18 cellular contexts compared by ENCODE assay signal in genomic region chr1:185598326-185598725, GRCh38.
"Had no signal": no experiment of that assay in that cellular context is flagged by ENCODE, and none has a peak within 500 bp of the region (broad histone marks: within the 10 kb centered on the region; RNA-seq: fewer than 3 reads in every experiment).

No MANE protein-coding gene starts in this region.

- H3K9me3 Mint-ChIP-seq: activated naive CD4-positive, alpha-beta T cell treated with anti-CD3 and anti-CD28 coated beads for 36 hours; activated T-helper 17 cell treated with anti-CD3 and anti-CD28 coated beads, Interleukin-2, amount 50 U/mL, for 72 hours; nephron; stimulated activated naive CD8-positive, alpha-beta T cell treated with anti-CD3 and anti-CD28 coated beads, Interleukin-15, amount 100 ng/mL, for 72 hours had no signal

- H3K4me1 ChIP-seq: foreskin keratinocyte, sigmoid colon, tibial artery had no signal

- H3K4me1 Mint-ChIP-seq: nephron had no signal

- H3K36me3 ChIP-seq: cardiac muscle cell, esophagus squamous epithelium, heart left ventricle, sigmoid colon, tibial artery, vagina had no signal

- DNase-seq: activated CD4-positive, alpha-beta T cell treated with anti-CD3 and anti-CD28 coated beads, Interleukin-2, amount 50 U/mL, for 1 hour; activated naive CD4-positive, alpha-beta T cell treated with anti-CD3 and anti-CD28 coated beads for 36 hours; activated T-cell treated with anti-CD3 and anti-CD28 coated beads for 4 hours; esophagus squamous epithelium; foreskin keratinocyte; heart left ventricle; mammary epithelial cell; sigmoid colon; stimulated activated CD4-positive, alpha-beta T cell treated with anti-CD3 and anti-CD28 coated beads, Interleukin-4, amount 100 ng/mL, for 24 hours; stimulated activated naive CD8-positive, alpha-beta T cell treated with anti-CD3 and anti-CD28 coated beads, Interleukin-15, amount 100 ng/mL, for 72 hours; tibial artery had no signal

- H3K4me3 Mint-ChIP-seq: activated naive CD4-positive, alpha-beta T cell treated with anti-CD3 and anti-CD28 coated beads for 36 hours; activated T-helper 17 cell treated with anti-CD3 and anti-CD28 coated beads, Interleukin-2, amount 50 U/mL, for 72 hours; nephron; stimulated activated naive CD8-positive, alpha-beta T cell treated with anti-CD3 and anti-CD28 coated beads, Interleukin-15, amount 100 ng/mL, for 72 hours had no signal

- H3K27ac Mint-ChIP-seq: activated naive CD4-positive, alpha-beta T cell treated with anti-CD3 and anti-CD28 coated beads for 36 hours; activated T-helper 17 cell treated with anti-CD3 and anti-CD28 coated beads, Interleukin-2, amount 50 U/mL, for 72 hours; nephron; stimulated activated naive CD8-positive, alpha-beta T cell treated with anti-CD3 and anti-CD28 coated beads, Interleukin-15, amount 100 ng/mL, for 72 hours had no signal

- H3K27me3 ChIP-seq: cardiac muscle cell, esophagus squamous epithelium, foreskin keratinocyte, heart left ventricle, sigmoid colon, tibial artery, vagina had no signal

- ATAC-seq: activated T-helper 17 cell treated with anti-CD3 and anti-CD28 coated beads, Interleukin-2, amount 50 U/mL, for 72 hours; foreskin keratinocyte; heart left ventricle; left lobe of liver; stimulated activated naive CD8-positive, alpha-beta T cell treated with anti-CD3 and anti-CD28 coated beads, Interleukin-15, amount 100 ng/mL, for 72 hours had no signal

- H3K27ac ChIP-seq: cardiac muscle cell, esophagus squamous epithelium, foreskin keratinocyte, heart left ventricle, sigmoid colon, tibial artery, vagina had no signal

- H3K4me3 ChIP-seq: cardiac muscle cell, esophagus squamous epithelium, heart left ventricle, sigmoid colon, tibial artery, vagina had no signal

- FAIRE-seq: astrocyte, islet of Langerhans had no signal

- H3K27me3 Mint-ChIP-seq: activated T-helper 17 cell treated with anti-CD3 and anti-CD28 coated beads, Interleukin-2, amount 50 U/mL, for 72 hours; stimulated activated naive CD8-positive, alpha-beta T cell treated with anti-CD3 and anti-CD28 coated beads, Interleukin-15, amount 100 ng/mL, for 72 hours had no signal

- H3K9me3 ChIP-seq: esophagus squamous epithelium, heart left ventricle, sigmoid colon, tibial artery, vagina had no signal
